In the genomic region with DNA sequence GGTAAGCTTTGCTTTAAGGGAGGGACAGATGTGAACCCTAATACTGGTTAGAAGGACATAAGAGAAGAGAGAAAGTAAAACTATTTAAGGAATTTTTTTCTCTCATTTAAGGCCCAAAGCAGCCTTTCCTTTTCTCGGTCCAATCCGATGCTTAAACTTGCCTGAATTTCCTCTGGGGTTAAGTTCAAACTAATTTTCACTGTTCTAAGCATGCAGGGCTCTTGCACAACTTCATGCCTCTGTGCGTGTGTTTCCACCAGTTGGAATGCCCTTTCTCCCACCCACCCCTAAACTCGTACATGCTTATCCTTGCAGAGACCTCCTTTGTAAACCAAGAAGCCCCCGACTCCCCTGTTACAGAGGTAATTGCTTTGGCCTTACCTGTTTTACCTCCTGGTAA, we compare ENCODE assay signal across 24 cellular contexts.
DNase-seq lines count a peak whose midpoint lies in the region; ATAC-seq, FAIRE-seq and TF ChIP-seq lines count a peak whose summit lies in the region.
"Had no signal": no experiment of that assay in that cellular context is flagged by ENCODE, and none has a peak within 500 bp of the region (broad histone marks: within the 10 kb centered on the region; RNA-seq: fewer than 3 reads in every experiment).

No MANE protein-coding gene starts in this region.

- H2BK120ac ChIP-seq in H1 (replicated peaks; ENCODE audit: low read depth, low read length): no peak overlapping the region
- H2BK120ac ChIP-seq in mesendoderm (ENCODE audit: low read depth, low read length): no peak overlapping the region

- no peak overlapping the region for H3K14ac ChIP-seq in H1 (ENCODE audit: insufficient read length)

- no peak for DNase-seq in right cardiac atrium
- no peak for DNase-seq in right atrium auricular region (ENCODE audit: low spot score)
- DNase-seq in H1 (ENCODE audit: low read depth in 1 of 2, low spot score in 2 of 2): no peak
- DNase-seq in mesendoderm: no peak
- DNase-seq in uterus: no peak
- DNase-seq in kidney glomerular epithelial cell (lab: John Stamatoyannopoulos, UW): no peak
- no peak for DNase-seq in epidermal melanocyte (ENCODE audit: insufficient read length, low spot score)
- DNase-seq in activated CD4-positive, alpha-beta T cell treated with anti-CD3 and anti-CD28 coated beads for 48 hours: no peak
- DNase-seq: BE2C; CD4-positive, CD25-positive, alpha-beta regulatory T cell; COR-L47; DMS153; GF-D8; NCI-H187; NCI-H2107; NCI-H2227 treated with DMSO at 0.1 percent for 48 hours; NCI-H510A treated with DMSO at 0.1 percent for 48 hours; NCI-H774; SHP77 had no signal

- H3K18ac ChIP-seq in H1 (ENCODE audit: extremely low read depth, low read length): no peak overlapping the region; the same call in 1 of the 2 replicates
- H3K18ac ChIP-seq in mesendoderm (ENCODE audit: low read length): no peak overlapping the region

- POLR2A ChIA-PET in H1 (lab: Charles Lee; ENCODE audit: partially characterized antibody): no interaction called here

- H3K4me1 ChIP-seq in right cardiac atrium (ENCODE audit: control insufficient read depth, insufficient read depth, low read length) (no peaks in the 10 kb centered on the region), right atrium auricular region (peaks cover 0 to 6% of the 10 kb centered on the region in 2 donors), H1 (replicated peaks in 1 of 4; ENCODE audit: control insufficient read depth in 3 of 4, insufficient read depth in 4 of 4, low read length in 3 of 4) (peaks cover 0 to 12% (median 6%) of the 10 kb centered on the region in 4 experiments; a peak in 3 of 7 replicates), mesendoderm (ENCODE audit: control insufficient read depth, low read depth, low read length) (no peaks in the 10 kb centered on the region), uterus (peaks cover 0 to 5% of the 10 kb centered on the region in 2 donors)
- H3K4me1 ChIP-seq: BE2C had no signal

- no peaks in the 10 kb centered on the region for H3K36me3 ChIP-seq in right atrium auricular region
- no peaks in the 10 kb centered on the region; a peak in 1 of 8 replicates for H3K36me3 ChIP-seq in H1 (ENCODE audit: control insufficient read depth in 2 of 4, insufficient read depth in 4 of 4, low read length in 3 of 4)
- no peaks in the 10 kb centered on the region for H3K36me3 ChIP-seq in mesendoderm (ENCODE audit: control insufficient read depth, insufficient read depth, low read length)
- no peaks in the 10 kb centered on the region for H3K36me3 ChIP-seq in uterus
- H3K36me3 ChIP-seq: BE2C had no signal

- no peak for TF ChIP-seq RAD21 in H1 (IDR thresholded peaks at IDR 0.05 in 1 of 2, conservative IDR thresholded peaks at IDR 0.05 in 1 of 2; ENCODE audit: low read depth in 2 of 2, low read length in 2 of 2)

- H2AFZ ChIP-seq in H1 (ENCODE audit: low read length): no peak overlapping the region

- H3K79me1 ChIP-seq in H1 (ENCODE audit: low read depth, low read length) (no peaks in the 10 kb centered on the region), mesendoderm (ENCODE audit: low read length) (no peaks in the 10 kb centered on the region)

- H2BK20ac ChIP-seq in H1 (ENCODE audit: low read length): no peak overlapping the region

- H2BK5ac ChIP-seq in H1 (ENCODE audit: low read depth, low read length) (no peak overlapping the region), mesendoderm (ENCODE audit: low read length) (no peak overlapping the region)

- peak overlapping the region; percentile 19; the same call in 1 of the 2 replicates for H2BK12ac ChIP-seq in H1 (ENCODE audit: low read depth, low read length)

- no peak overlapping the region for H2BK15ac ChIP-seq in H1 (ENCODE audit: low read length)
- peak overlapping the region; percentile 97 for H2BK15ac ChIP-seq in mesendoderm (replicated peaks; ENCODE audit: low read depth)

- no peak overlapping the region for H4K5ac ChIP-seq in H1 (ENCODE audit: insufficient read length, low read depth, low read length)
- H4K5ac ChIP-seq in mesendoderm (ENCODE audit: low read length): no peak overlapping the region

- no peak for TF ChIP-seq EP300 in H1 (IDR thresholded peaks at IDR 0.05; ENCODE audit: borderline replicate concordance in 1 of 2, low read depth in 2 of 2, low read length in 2 of 2)

- no peak overlapping the region for H4K8ac ChIP-seq in H1 (ENCODE audit: extremely low read depth, insufficient read depth, low read length)
- no peak overlapping the region for H4K8ac ChIP-seq in mesendoderm (ENCODE audit: low read depth, low read length)

- H3K4me3 ChIP-seq in right cardiac atrium (ENCODE audit: low read length) (no peak overlapping the region), right atrium auricular region (no peak overlapping the region), H1 (ENCODE audit: extremely low read depth in 1 of 4, insufficient read depth in 2 of 4, low read depth in 3 of 4, low read length in 4 of 4) (no peak overlapping the region), mesendoderm (ENCODE audit: low read length) (no peak overlapping the region), uterus (no peak overlapping the region)
- H3K4me3 ChIP-seq: GM12878, K562 had no signal

- H3K27me3 ChIP-seq in right cardiac atrium (ENCODE audit: control insufficient read depth, insufficient read depth) (no peaks in the 10 kb centered on the region), right atrium auricular region (no peaks in the 10 kb centered on the region), H1 (replicated peaks in 1 of 4; ENCODE audit: control insufficient read depth in 3 of 4, extremely low read depth in 1 of 4, insufficient read depth in 3 of 4, low read length in 3 of 4) (no peaks in the 10 kb centered on the region), mesendoderm (ENCODE audit: insufficient read depth, low read length, poor library complexity) (no peaks in the 10 kb centered on the region), uterus (no peaks in the 10 kb centered on the region)
- H3K27me3 ChIP-seq: BE2C had no signal

- TF ChIP-seq POLR2A in H1 (IDR thresholded peaks at IDR 0.05; ENCODE audit: control extremely low read depth in 1 of 2, low read depth in 2 of 2, low read length in 2 of 2) (no peak), uterus (IDR thresholded peaks at IDR 0.05) (no peak)

- H3K4ac ChIP-seq in H1 (replicated peaks; ENCODE audit: insufficient read length, low read depth, low read length) (no peak overlapping the region), mesendoderm (ENCODE audit: low read depth, low read length) (no peak overlapping the region)

- no peak overlapping the region for H3K4me2 ChIP-seq in H1 (ENCODE audit: insufficient read depth in 1 of 2, low read depth in 2 of 2, low read length in 2 of 2)
- H3K4me2 ChIP-seq in mesendoderm (ENCODE audit: low read length): no peak overlapping the region

- H3K9me3 ChIP-seq in right cardiac atrium (ENCODE audit: control insufficient read depth, low read length): no peaks in the 10 kb centered on the region
- no peaks in the 10 kb centered on the region for H3K9me3 ChIP-seq in right atrium auricular region
- H3K9me3 ChIP-seq in H1 (ENCODE audit: insufficient read depth in 2 of 2, low read depth in 1 of 2, low read length in 1 of 2): peaks cover 0 to 3% of the 10 kb centered on the region in 2 experiments; a peak in 2 of 4 replicates
- H3K9me3 ChIP-seq in uterus: no peaks in the 10 kb centered on the region
- H3K9me3 ChIP-seq: BE2C had no signal

- CTCF ChIA-PET in H1 (lab: Charles Lee; ENCODE audit: partially characterized antibody): no interaction called here

- no peak for FAIRE-seq in H1 (lab: Jason Lieb, UNC)
- FAIRE-seq: GM12878, GM19239, HTR-8/SVneo, K562 had no signal

- intact Hi-C loops in right cardiac atrium (cut with DNase I): no loop called here
- intact Hi-C loops in uterus (cut with DNase I; ENCODE audit: low total_unique reads): no loop called here

- WGBS in right cardiac atrium: 78% methylated on average over 5 of the region's 5 CpGs
- 89% methylated on average over 5 of the region's 5 CpGs; no CpG with 5 or more reads in 1 of the 2 experiments for WGBS in H1 (ENCODE audit: extremely low coverage in 1 of 2, insufficient coverage in 1 of 2, insufficient read length in 1 of 2, insufficient replicate concordance in 2 of 2, low coverage in 1 of 2, low lambda C conversion rate in 2 of 2, missing lambda C conversion rate in 1 of 2), 2 experiments
- WGBS in mesendoderm (ENCODE audit: extremely low coverage, insufficient coverage, low lambda C conversion rate): no CpG with 5 or more reads among the region's 5 CpGs

- H3K56ac ChIP-seq in H1 (replicated peaks; ENCODE audit: insufficient read length, low read depth, low read length): no peak overlapping the region
- H3K56ac ChIP-seq in mesendoderm (ENCODE audit: low read length): no peak overlapping the region

- H3K27ac ChIP-seq in right cardiac atrium (ENCODE audit: low read length): peak overlapping the region; percentile 24
- H3K27ac ChIP-seq in right atrium auricular region: no peak overlapping the region
- H3K27ac ChIP-seq in H1 (ENCODE audit: low read depth, low read length): no peak overlapping the region
- H3K27ac ChIP-seq in mesendoderm (ENCODE audit: low read depth, low read length): no peak overlapping the region
- H3K27ac ChIP-seq in uterus: peak overlapping the region; percentile 57 to 81

- H3K23ac ChIP-seq in H1 (ENCODE audit: insufficient read length) (no peak overlapping the region), mesendoderm (ENCODE audit: low read length) (no peak overlapping the region)

- no peak overlapping the region for H3K9ac ChIP-seq in H1 (replicated peaks in 1 of 4; ENCODE audit: extremely low read depth in 1 of 4, low read depth in 3 of 4, low read length in 3 of 4)
- H3K9ac ChIP-seq in mesendoderm (ENCODE audit: low read length): no peak overlapping the region

- H4K20me1 ChIP-seq in H1 (replicated peaks in 1 of 2; ENCODE audit: control insufficient read depth in 1 of 2, insufficient read depth in 2 of 2, low read length in 2 of 2): no peaks in the 10 kb centered on the region

- H3K23me2 ChIP-seq in H1 (ENCODE audit: low read depth, low read length): no peaks in the 10 kb centered on the region; the same call in 1 of the 2 replicates

- H3K79me2 ChIP-seq in H1 (ENCODE audit: control insufficient read depth in 1 of 2, insufficient read depth in 2 of 2, low read length in 2 of 2) (no peaks in the 10 kb centered on the region), mesendoderm (ENCODE audit: control insufficient read depth, insufficient read depth, low read length) (no peaks in the 10 kb centered on the region)

- TF ChIP-seq CTCF in right atrium auricular region (IDR thresholded peaks at IDR 0.05) (no peak), H1 (IDR thresholded peaks at IDR 0.05; ENCODE audit: control extremely low read depth in 1 of 3, insufficient read depth in 1 of 3, low read depth in 1 of 3, low read length in 3 of 3) (no peak), uterus (IDR thresholded peaks at IDR 0.05) (no peak)

- ATAC-seq in right cardiac atrium: no peak
- ATAC-seq: GM12878, HCT116, K562 had no signal

- H4K91ac ChIP-seq in H1 (replicated peaks; ENCODE audit: insufficient read length, low read length): no peak overlapping the region

- H2AK5ac ChIP-seq in H1 (ENCODE audit: low read depth, low read length): no peak overlapping the region
- H2AK5ac ChIP-seq in mesendoderm (ENCODE audit: low read length): no peak overlapping the region

TF ChIP-seq in H1, 55 proteins besides CTCF, POLR2A, EP300 and RAD21 (continues in another document):
- TF ChIP-seq SIN3A (conservative IDR thresholded peaks at IDR 0.05 in 1 of 2, IDR thresholded peaks at IDR 0.05 in 1 of 2; ENCODE audit: low read depth in 1 of 2, low read length in 2 of 2) (no peak), EGR1 (IDR thresholded peaks at IDR 0.05; ENCODE audit: borderline replicate concordance, low read depth, low read length) (no peak)

Comparison
In these comparisons a context has a peak if more than half of its experiments do, and no peak if none do; other contexts are left out.
1. H3K27ac ChIP-seq: peak in right cardiac atrium (single experiment) and uterus (2 of 2); none in right atrium auricular region (0 of 2), H1 (single experiment) and mesendoderm (single experiment).